Comparison of ENCODE assay signal across 19 cellular contexts in the genomic region with DNA sequence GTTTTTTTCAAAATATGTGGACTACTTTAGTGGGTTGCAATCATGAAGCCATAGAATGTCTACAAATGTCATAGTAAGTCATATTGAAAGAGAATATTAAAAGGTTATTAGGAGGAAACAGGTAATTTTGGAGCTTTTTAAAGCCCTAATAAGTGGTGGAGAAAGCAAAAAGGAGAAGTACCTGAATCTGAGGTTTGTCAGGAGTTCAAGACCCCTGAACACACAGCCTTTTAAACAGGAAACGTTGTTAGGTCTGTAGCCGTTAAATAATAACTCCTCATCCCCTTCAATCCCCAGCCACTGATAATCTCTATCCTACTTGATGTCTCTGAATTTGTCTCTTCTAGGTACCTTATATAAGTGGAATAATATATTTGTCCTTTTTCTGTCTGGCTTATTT. TPM values are rescaled to one million over a fixed set of nuclear protein-coding genes. Genes with fewer than 3 reads are reported as not detected.
DNase-seq lines count a peak whose midpoint lies in the region; ATAC-seq, FAIRE-seq and TF ChIP-seq lines count a peak whose summit lies in the region.
"Had no signal": no experiment of that assay in that cellular context is flagged by ENCODE, and none has a peak within 500 bp of the region (broad histone marks: within the 10 kb centered on the region; RNA-seq: fewer than 3 reads in every experiment).

No MANE protein-coding gene starts in this region.

- H2BK5ac ChIP-seq in H9 (ENCODE audit: insufficient read length, low read length), result no peak overlapping the region

- no peak for TF ChIP-seq EP300 in GM12878 (IDR thresholded peaks at IDR 0.05; ENCODE audit: borderline replicate concordance in 1 of 2, control insufficient read depth in 1 of 2, low read depth in 2 of 2, low read length in 2 of 2)

- BruUV-seq in GM12878 (replicated peaks; lab: Mats Ljungman, UMichigan), result no TSS peak

- H3K4me3 Mint-ChIP-seq in activated naive CD4-positive, alpha-beta T cell treated with anti-CD3 and anti-CD28 coated beads, Interleukin-2, amount 50 U/mL, for 24 hours, result peak overlapping the region; percentile 12
- H3K4me3 Mint-ChIP-seq in H9, result no peak overlapping the region
- H3K4me3 Mint-ChIP-seq: CD4-positive, CD25-positive, alpha-beta regulatory T cell; HFFc6 had no signal

- H3K56ac ChIP-seq in H9 (ENCODE audit: insufficient read length, low read depth, low read length), result no peak overlapping the region

- H3K18ac ChIP-seq in H9 (ENCODE audit: insufficient read length, low read depth, low read length), result no peak overlapping the region

- H3K23me2 ChIP-seq in H9 (ENCODE audit: insufficient read length, low read depth, low read length, poor library complexity, severe bottlenecking), result no peaks in the 10 kb centered on the region

- peaks cover 17% of the 10 kb centered on the region for H3K36me3 Mint-ChIP-seq in activated naive CD4-positive, alpha-beta T cell treated with anti-CD3 and anti-CD28 coated beads, Interleukin-2, amount 50 U/mL, for 24 hours
- H3K36me3 Mint-ChIP-seq in H9 (ENCODE audit: insufficient read depth in 1 of 3, low read depth in 3 of 3), result no peaks in the 10 kb centered on the region

- H3K9me3 ChIP-seq in OCI-LY3 (ENCODE audit: insufficient read depth, low read length) (no peaks in the 10 kb centered on the region), GM12878 (replicated peaks; ENCODE audit: control insufficient read depth, insufficient read depth, low read length) (no peaks in the 10 kb centered on the region), H9 (ENCODE audit: control insufficient read depth, low read depth, low read length) (no peaks in the 10 kb centered on the region)

- no peak for TF ChIP-seq POLR2A in GM12878 (IDR thresholded peaks at IDR 0.05; ENCODE audit: low read depth, low read length)

- H3K79me2 ChIP-seq in OCI-LY3 (ENCODE audit: low read length) (no peaks in the 10 kb centered on the region), GM12878 (ENCODE audit: control insufficient read depth, insufficient read depth, low read length) (no peaks in the 10 kb centered on the region), H9 (ENCODE audit: insufficient read depth, low read length) (no peaks in the 10 kb centered on the region)

- CTCF ChIA-PET in GM12878 (lab: Yijun Ruan, JAX), result interaction anchor here (0.6 to 1.8 kb wide), 2 partner anchors 9 to 256 kb away, joined by 3 to 6 read pairs; no protein-coding TSS in a partner anchor

- H3K27me3 ChIP-seq in OCI-LY3 (ENCODE audit: low read depth, low read length) (peaks cover 22% of the 10 kb centered on the region), GM12878 (replicated peaks in 1 of 2; ENCODE audit: control insufficient read depth in 2 of 2, insufficient read depth in 2 of 2, low read length in 1 of 2) (no peaks in the 10 kb centered on the region), H9 (ENCODE audit: insufficient read depth, low read length) (no peaks in the 10 kb centered on the region)

- intact Hi-C loops in GM12878 (cut with micrococcal nuclease; ENCODE audit: unreplicated experiment), result no loop called here

- H3K27me3 Mint-ChIP-seq in activated naive CD4-positive, alpha-beta T cell treated with anti-CD3 and anti-CD28 coated beads, Interleukin-2, amount 50 U/mL, for 24 hours, result no peaks in the 10 kb centered on the region
- H3K27me3 Mint-ChIP-seq in H9 (ENCODE audit: low read depth), result peaks cover 20% of the 10 kb centered on the region
- H3K27me3 Mint-ChIP-seq: CD4-positive, CD25-positive, alpha-beta regulatory T cell had no signal

- H3K79me1 ChIP-seq in H9 (ENCODE audit: insufficient read depth, low read depth, low read length, poor library complexity, severe bottlenecking), result no peaks in the 10 kb centered on the region

- H2BK120ac ChIP-seq in H9 (ENCODE audit: low read depth, low read length, poor library complexity, severe bottlenecking), result no peak overlapping the region

- no peak overlapping the region for H2AK5ac ChIP-seq in H9 (ENCODE audit: insufficient read length, low read length)

- peaks cover 85% of the 10 kb centered on the region for H3K4me1 Mint-ChIP-seq in activated naive CD4-positive, alpha-beta T cell treated with anti-CD3 and anti-CD28 coated beads, Interleukin-2, amount 50 U/mL, for 24 hours
- H3K4me1 Mint-ChIP-seq in H9, result peaks cover 1% of the 10 kb centered on the region in 2 experiments; a peak in 2 of 4 replicates

- H2AFZ ChIP-seq in OCI-LY3 (ENCODE audit: low read depth, low read length), result no peak overlapping the region
- H2AFZ ChIP-seq in GM12878 (ENCODE audit: control insufficient read depth, low read depth, low read length), result no peak overlapping the region
- H2AFZ ChIP-seq in H9 (ENCODE audit: low read length), result no peak overlapping the region
- H2AFZ ChIP-seq: PC-9 had no signal

- peak overlapping the region; percentile 84 for H3K27ac Mint-ChIP-seq in activated naive CD4-positive, alpha-beta T cell treated with anti-CD3 and anti-CD28 coated beads, Interleukin-2, amount 50 U/mL, for 24 hours
- no peak overlapping the region for H3K27ac Mint-ChIP-seq in H9
- H3K27ac Mint-ChIP-seq: CD4-positive, CD25-positive, alpha-beta regulatory T cell; HFFc6 had no signal

- no peak overlapping the region for H3T11ph ChIP-seq in H9 (ENCODE audit: low read length)

- H3K36me3 ChIP-seq in OCI-LY3 (replicated peaks; ENCODE audit: low read depth, low read length) (no peaks in the 10 kb centered on the region), GM12878 (ENCODE audit: control insufficient read depth in 2 of 2, insufficient read depth in 2 of 2, low read length in 1 of 2) (no peaks in the 10 kb centered on the region)

- H4K20me1 ChIP-seq in OCI-LY3 (ENCODE audit: insufficient read depth, low read length) (no peaks in the 10 kb centered on the region), GM12878 (ENCODE audit: control insufficient read depth, insufficient read depth) (no peaks in the 10 kb centered on the region), H9 (ENCODE audit: control insufficient read depth, insufficient read depth, insufficient read length) (no peaks in the 10 kb centered on the region)

- no peak overlapping the region for H3K4ac ChIP-seq in H9 (ENCODE audit: low read depth, low read length)

- H3K4me3 ChIP-seq in OCI-LY3 (ENCODE audit: low read length) (no peak overlapping the region), GM12878 (no peak overlapping the region)
- H3K4me3 ChIP-seq: PC-9 had no signal

- H3K23ac ChIP-seq in H9 (ENCODE audit: insufficient read length, low read depth, low read length), result no peak overlapping the region

- 34% methylated on average over 2 of the region's 2 CpGs for WGBS in GM12878 (ENCODE audit: insufficient coverage, insufficient replicate concordance, low lambda C conversion rate, missing lambda C conversion rate)
- WGBS in H9 (ENCODE audit: extremely low coverage, insufficient read length, low lambda C conversion rate), result no CpG with 5 or more reads among the region's 2 CpGs

- no peak overlapping the region for H4K5ac ChIP-seq in H9 (ENCODE audit: insufficient read length, low read depth, low read length)

- FAIRE-seq in GM12878 (lab: Jason Lieb, UNC), result no peak
- FAIRE-seq: H1, HTR-8/SVneo had no signal

- H3K14ac ChIP-seq in H9 (ENCODE audit: insufficient read depth, low read length), result no peak overlapping the region

- H3K27ac ChIP-seq in OCI-LY3 (ENCODE audit: low read length), result no peak overlapping the region
- no peak overlapping the region for H3K27ac ChIP-seq in GM12878 (ENCODE audit: control insufficient read depth, insufficient read depth)
- no peak overlapping the region for H3K27ac ChIP-seq in H9 (ENCODE audit: insufficient read length, low read depth, low read length)
- H3K27ac ChIP-seq: PC-9 had no signal

- H2BK20ac ChIP-seq in H9 (ENCODE audit: low read depth, low read length, poor library complexity, severe bottlenecking), result no peak overlapping the region

- no peak overlapping the region for H4K91ac ChIP-seq in H9 (ENCODE audit: insufficient read length, low read depth, low read length)

- peaks cover 13% of the 10 kb centered on the region for H3K9me3 Mint-ChIP-seq in activated naive CD4-positive, alpha-beta T cell treated with anti-CD3 and anti-CD28 coated beads, Interleukin-2, amount 50 U/mL, for 24 hours
- H3K9me3 Mint-ChIP-seq in H9, result no peaks in the 10 kb centered on the region
- H3K9me3 Mint-ChIP-seq: HFFc6 had no signal

- POLR2A ChIA-PET in GM12878 (lab: Charles Lee), result no interaction called here

- H2BK12ac ChIP-seq in H9 (ENCODE audit: insufficient read length, low read depth, low read length), result no peak overlapping the region

- DNase-seq in activated naive CD4-positive, alpha-beta T cell treated with anti-CD3 and anti-CD28 coated beads, Interleukin-2, amount 50 U/mL, for 16 hours, result no peak
- no peak for DNase-seq in GM12878 (ENCODE audit: low read depth, low spot score)
- DNase-seq in amygdala (lab: John Stamatoyannopoulos, UW), result no peak
- no peak for DNase-seq in H9
- no peak for DNase-seq in stimulated activated CD4-positive, alpha-beta T cell treated with anti-CD3 and anti-CD28 coated beads, Interleukin-4, amount 100 ng/mL, for 4 hours
- DNase-seq: AML-193; CD4-positive, CD25-positive, alpha-beta regulatory T cell; GF-D8; HFFc6; NCI-H1092; NCI-H1694; NCI-H2107; NCI-H69; NK-92 treated with Interleukin-12 subunit alpha and Interleukin-12 subunit beta, amount 100 ng/mL, for 24 hours; PC-9 had no signal

- H3K4me2 ChIP-seq in OCI-LY3 (ENCODE audit: low read length), result peak overlapping the region; percentile 27; the same call in 1 of the 2 replicates
- H3K4me2 ChIP-seq in GM12878 (ENCODE audit: control insufficient read depth, insufficient read depth), result no peak overlapping the region
- no peak overlapping the region for H3K4me2 ChIP-seq in H9 (ENCODE audit: insufficient read depth, insufficient read length, low read length)
- H3K4me2 ChIP-seq: PC-9 had no signal

- SMC1A ChIA-PET in GM12878 (lab: Charles Lee; ENCODE audit: uncharacterized antibody, unreplicated experiment), result interaction anchor here (0.6 kb wide), 1 partner anchor 40 kb away, joined by 3 read pairs; no protein-coding TSS in a partner anchor

- RAD21 ChIA-PET in GM12878 (lab: Charles Lee; ENCODE audit: unreplicated experiment), result no interaction called here

- H3K4me1 ChIP-seq in OCI-LY3 (ENCODE audit: low read length) (peaks cover 12% of the 10 kb centered on the region), GM12878 (ENCODE audit: control insufficient read depth, insufficient read depth, low read length) (no peaks in the 10 kb centered on the region), H9 (ENCODE audit: insufficient read depth, low read length) (no peaks in the 10 kb centered on the region; the same call in 1 of the 2 replicates)

- no peak for TF ChIP-seq RAD21 in GM12878 (IDR thresholded peaks at IDR 0.05; ENCODE audit: insufficient read depth, low read depth, low read length)

- no peak overlapping the region for H3K9ac ChIP-seq in OCI-LY3 (ENCODE audit: low read length)
- no peak overlapping the region for H3K9ac ChIP-seq in GM12878 (ENCODE audit: control insufficient read depth, insufficient read depth, low read length)
- H3K9ac ChIP-seq in H9 (ENCODE audit: extremely low read depth, insufficient read length, low read length), result no peak overlapping the region

- H2BK15ac ChIP-seq in H9 (ENCODE audit: low read depth, low read length), result no peak overlapping the region

- in situ Hi-C loops in GM12878 (cut with MboI), result no loop called here

- H4K8ac ChIP-seq in H9 (replicated peaks; ENCODE audit: insufficient read length, low read depth, low read length), result no peak overlapping the region

- TF ChIP-seq CTCF in OCI-LY3 (IDR thresholded peaks at IDR 0.05; ENCODE audit: low read depth, low read length), result no peak
- TF ChIP-seq CTCF in GM12878 (IDR thresholded peaks at IDR 0.05 in 2 of 3, conservative IDR thresholded peaks at IDR 0.05 in 1 of 3; ENCODE audit: control insufficient read depth in 2 of 3, extremely low read depth in 1 of 3, insufficient read depth in 1 of 3, low read depth in 3 of 3, low read length in 3 of 3), result no peak
- TF ChIP-seq CTCF in H9 (conservative IDR thresholded peaks at IDR 0.05), result no peak

- peak; percentile 52 for ATAC-seq in GM12878

RNA-seq across cellular contexts. Expression of a gene that starts 51.1 kb away (rescaled TPM):
- total RNA-seq in GM12878 (2013; cell fraction: nucleolus; rRNA removed), result 7.4 and 11.3 TPM in 2 replicates
- total RNA-seq in GM12878 (2014; rRNA removed) (0.11 TPM in 1 of 2 replicates, not detected in the other), GM12878 (2014; rRNA removed; fragmentation: Illumina TruSeq; extraction: Trizol) (0.05 and 0.27 TPM in 2 replicates), GM12878 (2021) (0.24 TPM in 1 of 2 replicates, not detected in the other), H9 (2021) (0.33 and 1.0 TPM in 2 replicates)
- polyA plus RNA-seq in GM12878 (2011; ENCODE audit: low read depth), result not detected
- polyA plus RNA-seq in GM12878 (2011; rRNA removed) (2.0 and 3.9 TPM in 2 replicates), GM12878 (2014; fragmentation: Illumina TruSeq; extraction: Trizol) (0.07 and 0.38 TPM in 2 replicates), GM12878 (2014; fragmentation: Nextera tagmentation; extraction: Ambion mirVana) (under 1 TPM; 0.03 to 0.05 TPM), GM12878 (2014; rRNA removed) (0.14 TPM in 1 of 2 replicates, not detected in the other), GM12878 (2016; fragmentation: Nextera tagmentation; extraction: Ambion mirVana) (under 1 TPM in 1 of 2 experiments, not detected in 1; 0.04 TPM)
- 0.48 TPM in 2 replicates for polyA plus RNA-seq in GM12878 (2011; cell fraction: cytosol; rRNA removed)
- 3.3 and 5.0 TPM in 2 replicates for polyA plus RNA-seq in GM12878 (2011; cell fraction: nucleus; rRNA removed)
- 0.07 TPM in 1 of 2 replicates, not detected in the other for polyA plus RNA-seq in GM12878 (2012)
- polyA minus RNA-seq in GM12878 (2011; rRNA and poly(A)+ RNA removed), result 0.77 and 1.2 TPM in 2 replicates
- not detected in 2 replicates for polyA minus RNA-seq in GM12878 (2011; cell fraction: cytosol; rRNA and poly(A)+ RNA removed)
- 3.4 TPM in 2 replicates for polyA minus RNA-seq in GM12878 (2011; cell fraction: nucleus; rRNA and poly(A)+ RNA removed)
